In genomic region chr2:3681625-3682024, GRCh38 we compare ENCODE assay signal across 17 cellular contexts. TPM values are rescaled to one million over a fixed set of nuclear protein-coding genes. Genes with fewer than 3 reads are reported as not detected.
DNase-seq lines count a peak whose midpoint lies in the region; ATAC-seq and TF ChIP-seq lines count a peak whose summit lies in the region.
"Had no signal": no experiment of that assay in that cellular context is flagged by ENCODE, and none has a peak within 500 bp of the region (broad histone marks: within the 10 kb centered on the region; RNA-seq: fewer than 3 reads in every experiment).

No MANE protein-coding gene starts in this region.

- intact Hi-C loops in esophagus muscularis mucosa (cut with DNase I), result no loop called here

- H3K4me1 ChIP-seq in OCI-LY1 (ENCODE audit: insufficient read depth, low read length, severe bottlenecking) (peaks cover 14% of the 10 kb centered on the region), esophagus muscularis mucosa (no peaks in the 10 kb centered on the region)
- H3K4me1 ChIP-seq: Caco-2, HAP-1 had no signal

- TF ChIP-seq CTCF in OCI-LY1 (IDR thresholded peaks at IDR 0.05; ENCODE audit: low read length), result no peak
- TF ChIP-seq CTCF in esophagus muscularis mucosa (IDR thresholded peaks at IDR 0.05), result no peak

- H3K27ac Mint-ChIP-seq in stimulated activated memory B cell treated with anti-CD40 and anti-IgM and Interleukin-4, amounts not matched to agents 10 μg/mL and 1 μg/mL and 100 μg/mL, for 72 hours, result no peak overlapping the region
- H3K27ac Mint-ChIP-seq: CD4-positive, CD25-positive, alpha-beta regulatory T cell; CD8-positive, alpha-beta T cell; HFFc6 had no signal

- H3K27me3 Mint-ChIP-seq in stimulated activated memory B cell treated with anti-CD40 and anti-IgM and Interleukin-4, amounts not matched to agents 10 μg/mL and 1 μg/mL and 100 μg/mL, for 72 hours, result peaks cover 5% of the 10 kb centered on the region

- ATAC-seq in HG02885 (IDR thresholded peaks at IDR 0.05; ENCODE audit: poor library complexity, unreplicated experiment) (peak; percentile 43), GM21360 (IDR thresholded peaks at IDR 0.05; ENCODE audit: unreplicated experiment) (no peak)
- no peak for ATAC-seq in stimulated activated memory B cell treated with anti-CD40 and anti-IgM and Interleukin-4, amounts not matched to agents 10 μg/mL and 1 μg/mL and 100 μg/mL, for 72 hours
- ATAC-seq: CD8-positive, alpha-beta T cell had no signal

- H3F3A ChIP-seq in OCI-LY1 (ENCODE audit: insufficient read depth, low read length), result no peaks in the 10 kb centered on the region

- H3K36me3 Mint-ChIP-seq in stimulated activated memory B cell treated with anti-CD40 and anti-IgM and Interleukin-4, amounts not matched to agents 10 μg/mL and 1 μg/mL and 100 μg/mL, for 72 hours, result no peaks in the 10 kb centered on the region
- H3K36me3 Mint-ChIP-seq: CD4-positive, CD25-positive, alpha-beta regulatory T cell; CD8-positive, alpha-beta T cell had no signal

- no peaks in the 10 kb centered on the region for H3K9me2 ChIP-seq in OCI-LY1 (ENCODE audit: low read depth, low read length)

- TF ChIP-seq POLR2A in esophagus muscularis mucosa (IDR thresholded peaks at IDR 0.05; ENCODE audit: low read depth), result no peak

- no peaks in the 10 kb centered on the region for H3K79me2 ChIP-seq in OCI-LY1 (ENCODE audit: insufficient read depth, low read length)

- no peak overlapping the region for H3K27ac ChIP-seq in OCI-LY1 (ENCODE audit: low read depth, low read length, poor library complexity, severe bottlenecking)
- no peak overlapping the region for H3K27ac ChIP-seq in esophagus muscularis mucosa (replicated peaks in 1 of 4)
- H3K27ac ChIP-seq: C4-2B had no signal

- TF ChIP-seq EP300 in esophagus muscularis mucosa (IDR thresholded peaks at IDR 0.05), result no peak

- H3K4me1 Mint-ChIP-seq in stimulated activated memory B cell treated with anti-CD40 and anti-IgM and Interleukin-4, amounts not matched to agents 10 μg/mL and 1 μg/mL and 100 μg/mL, for 72 hours, result no peaks in the 10 kb centered on the region
- H3K4me1 Mint-ChIP-seq: CD4-positive, CD25-positive, alpha-beta regulatory T cell had no signal

- H3K4me3 Mint-ChIP-seq in stimulated activated memory B cell treated with anti-CD40 and anti-IgM and Interleukin-4, amounts not matched to agents 10 μg/mL and 1 μg/mL and 100 μg/mL, for 72 hours, result no peak overlapping the region
- H3K4me3 Mint-ChIP-seq: CD4-positive, CD25-positive, alpha-beta regulatory T cell; CD8-positive, alpha-beta T cell; HFFc6 had no signal

- 0 out of 2 replicates have a peak, but pooled peaks cover 5% of the 10 kb centered on the region for H3K36me3 ChIP-seq in OCI-LY1 (ENCODE audit: insufficient read depth, low read length)
- no peaks in the 10 kb centered on the region for H3K36me3 ChIP-seq in esophagus muscularis mucosa
- H3K36me3 ChIP-seq: HAP-1 had no signal

- peaks cover 4% of the 10 kb centered on the region for H3K9me3 Mint-ChIP-seq in stimulated activated memory B cell treated with anti-CD40 and anti-IgM and Interleukin-4, amounts not matched to agents 10 μg/mL and 1 μg/mL and 100 μg/mL, for 72 hours
- H3K9me3 Mint-ChIP-seq: HFFc6 had no signal

- H3K9me3 ChIP-seq in OCI-LY1 (ENCODE audit: low read length) (no peaks in the 10 kb centered on the region), esophagus muscularis mucosa (no peaks in the 10 kb centered on the region)
- H3K9me3 ChIP-seq: Caco-2, HAP-1 had no signal

- no peaks in the 10 kb centered on the region for H3K27me3 ChIP-seq in OCI-LY1 (ENCODE audit: insufficient read depth, low read length)
- no peaks in the 10 kb centered on the region for H3K27me3 ChIP-seq in esophagus muscularis mucosa

- peak overlapping the region; percentile 9; the same call in 1 of the 2 replicates for H2AFZ ChIP-seq in OCI-LY1 (ENCODE audit: low read length)

- H4K20me1 ChIP-seq in OCI-LY1 (ENCODE audit: insufficient read depth, low read length), result no peaks in the 10 kb centered on the region

- 92% methylated on average over 5 of the region's 5 CpGs for WGBS in esophagus muscularis mucosa

- H3K4me2 ChIP-seq in OCI-LY1 (ENCODE audit: low read length), result no peak overlapping the region

- no peak overlapping the region for H3K4me3 ChIP-seq in OCI-LY1 (ENCODE audit: low read depth, low read length, poor library complexity, severe bottlenecking)
- no peak overlapping the region for H3K4me3 ChIP-seq in esophagus muscularis mucosa
- H3K4me3 ChIP-seq: HAP-1 had no signal

- no peak overlapping the region for H3K9ac ChIP-seq in OCI-LY1 (ENCODE audit: low read length)

- peak; percentile 78 for DNase-seq in esophagus muscularis mucosa (ENCODE audit: extremely low spot score)
- no peak for DNase-seq in NCI-H446 (lab: John Stamatoyannopoulos, UW)
- DNase-seq: 8988T; Caco-2; CD4-positive, CD25-positive, alpha-beta regulatory T cell; CD8-positive, alpha-beta T cell; DMS153; DND-41; GOT3; HFFc6 had no signal

RNA-seq across cellular contexts. Expression of gene DCDC2C, which starts 21.8 kb away (rescaled TPM):
- under 1 TPM in 1 of 4 donors, not detected in 3; 0.83 TPM for total RNA-seq in esophagus muscularis mucosa
- total RNA-seq: Caco-2; CD4-positive, CD25-positive, alpha-beta regulatory T cell; CD8-positive, alpha-beta T cell; HFFc6 had no signal

RNA-seq across cellular contexts. Expression of gene ALLC, which starts 23.6 kb away (rescaled TPM):
- total RNA-seq in esophagus muscularis mucosa, result not detected
- total RNA-seq: A673; Caco-2; CD4-positive, CD25-positive, alpha-beta regulatory T cell; CD8-positive, alpha-beta T cell; HFFc6 had no signal
